In genomic region chr17:28893248-28894183, GRCh38 we compare ENCODE assay signal across 1 cellular context.
TF ChIP-seq lines count a peak whose summit lies in the region.

No MANE protein-coding gene starts in this region.

TF ChIP-seq in K562, 482 proteins besides CTCF, POLR2A, EP300 and RAD21:
- peak; percentile 41 for TF ChIP-seq CEBPB (tag; IDR thresholded peaks at IDR 0.05)
